In the genomic region with DNA sequence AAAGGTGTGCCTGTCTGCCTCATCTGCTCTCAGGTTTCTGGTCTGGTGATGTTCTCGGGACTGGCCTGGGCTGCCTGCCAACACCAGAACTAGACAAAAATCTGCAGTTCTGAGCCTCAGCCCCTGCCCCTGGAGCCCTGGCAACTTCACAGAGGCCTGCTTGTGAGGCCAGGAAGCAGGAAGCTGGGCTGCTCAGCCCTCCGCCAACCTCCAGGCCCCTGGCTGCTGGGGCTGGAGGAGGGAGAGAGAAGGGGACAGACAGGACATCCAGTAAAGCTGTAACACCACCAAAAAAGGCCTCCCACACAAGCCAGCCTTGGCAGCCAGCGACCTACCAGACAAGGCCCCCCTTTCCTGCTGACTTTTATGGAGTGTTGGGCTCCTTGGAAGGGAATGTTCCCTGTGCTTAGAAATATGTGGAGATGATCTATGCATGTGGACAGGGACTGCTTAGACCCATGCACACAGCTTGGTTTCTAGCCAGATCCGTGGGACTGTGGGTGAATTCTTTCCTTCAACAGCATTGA, we compare ENCODE assay signal across 10 cellular contexts.
DNase-seq lines count a peak whose midpoint lies in the region; ATAC-seq and TF ChIP-seq lines count a peak whose summit lies in the region.
"Had no signal": no experiment of that assay in that cellular context is flagged by ENCODE, and none has a peak within 500 bp of the region (broad histone marks: within the 10 kb centered on the region; RNA-seq: fewer than 3 reads in every experiment).

No MANE protein-coding gene starts in this region.

- DNase-seq in HFFc6, result peak; percentile 34
- peak; percentile 5 for DNase-seq in MCF 10A (ENCODE audit: unreplicated experiment)
- DNase-seq in osteoblast (ENCODE audit: insufficient read length, low spot score, missing footprints), result no peak
- DNase-seq in activated CD8-positive, alpha-beta memory T cell treated with anti-CD3 and anti-CD28 coated beads, Interleukin-2, amount 50 U/mL, for 4 hours, result no peak
- DNase-seq in activated CD4-positive, alpha-beta T cell treated with anti-CD3 and anti-CD28 coated beads, Interleukin-2, amount 10 ng/mL, durations not matched to agents 24 days and 14 days, result no peak
- DNase-seq: NCI-H146, T1000 had no signal

- no peaks in the 10 kb centered on the region for H3K9me3 Mint-ChIP-seq in HFFc6
- H3K9me3 Mint-ChIP-seq in MCF 10A (ENCODE audit: unreplicated experiment), result peaks cover 38% of the 10 kb centered on the region
- peaks cover 11% of the 10 kb centered on the region for H3K9me3 Mint-ChIP-seq in stimulated activated memory B cell treated with anti-CD40 and anti-IgM and Interleukin-4, amounts not matched to agents 10 μg/mL and 1 μg/mL and 100 μg/mL, for 72 hours
- no peaks in the 10 kb centered on the region for H3K9me3 Mint-ChIP-seq in activated CD4-positive, alpha-beta T cell treated with anti-CD3 and anti-CD28 coated beads, Interleukin-2, amount 10 ng/mL, durations not matched to agents 24 days and 14 days

- no peak for TF ChIP-seq CTCF in HFFc6 (IDR thresholded peaks at IDR 0.05)
- no peak for TF ChIP-seq CTCF in MCF 10A (IDR thresholded peaks at IDR 0.05; ENCODE audit: unreplicated experiment)
- TF ChIP-seq CTCF in osteoblast (IDR thresholded peaks at IDR 0.05; ENCODE audit: extremely low read depth, low read depth, low read length), result no peak

- H3K27me3 Mint-ChIP-seq in HFFc6 (ENCODE audit: insufficient read depth), result peaks cover 2% of the 10 kb centered on the region
- no peaks in the 10 kb centered on the region for H3K27me3 Mint-ChIP-seq in MCF 10A (ENCODE audit: insufficient read depth, unreplicated experiment)
- H3K27me3 Mint-ChIP-seq in stimulated activated memory B cell treated with anti-CD40 and anti-IgM and Interleukin-4, amounts not matched to agents 10 μg/mL and 1 μg/mL and 100 μg/mL, for 72 hours, result no peaks in the 10 kb centered on the region
- no peaks in the 10 kb centered on the region for H3K27me3 Mint-ChIP-seq in activated CD4-positive, alpha-beta T cell treated with anti-CD3 and anti-CD28 coated beads, Interleukin-2, amount 10 ng/mL, durations not matched to agents 24 days and 14 days

- H3K27ac Mint-ChIP-seq in HFFc6, result peak overlapping the region; percentile 32
- H3K27ac Mint-ChIP-seq in MCF 10A (ENCODE audit: low read depth, unreplicated experiment), result no peak overlapping the region
- peak overlapping the region; percentile 0 for H3K27ac Mint-ChIP-seq in stimulated activated memory B cell treated with anti-CD40 and anti-IgM and Interleukin-4, amounts not matched to agents 10 μg/mL and 1 μg/mL and 100 μg/mL, for 72 hours
- no peak overlapping the region for H3K27ac Mint-ChIP-seq in activated CD4-positive, alpha-beta T cell treated with anti-CD3 and anti-CD28 coated beads, Interleukin-2, amount 10 ng/mL, durations not matched to agents 24 days and 14 days

- H3K9me3 ChIP-seq in osteoblast (ENCODE audit: low read depth, low read length), result no peaks in the 10 kb centered on the region

- CTCF ChIA-PET in MCF 10A (lab: Yijun Ruan, JAX), result no interaction called here

- H3K27ac ChIP-seq in layer of hippocampus (ENCODE audit: low read depth, low read length) (peak overlapping the region; percentile 16), osteoblast (ENCODE audit: low read depth, low read length) (no peak overlapping the region)

- H3K36me3 Mint-ChIP-seq in HFFc6 (ENCODE audit: low read depth) (no peaks in the 10 kb centered on the region), MCF 10A (ENCODE audit: insufficient read depth, unreplicated experiment) (no peaks in the 10 kb centered on the region)
- peaks cover 42% of the 10 kb centered on the region for H3K36me3 Mint-ChIP-seq in stimulated activated memory B cell treated with anti-CD40 and anti-IgM and Interleukin-4, amounts not matched to agents 10 μg/mL and 1 μg/mL and 100 μg/mL, for 72 hours
- peaks cover 31% of the 10 kb centered on the region for H3K36me3 Mint-ChIP-seq in activated CD4-positive, alpha-beta T cell treated with anti-CD3 and anti-CD28 coated beads, Interleukin-2, amount 10 ng/mL, durations not matched to agents 24 days and 14 days (ENCODE audit: low read depth)

- H3K4me3 Mint-ChIP-seq in HFFc6, result no peak overlapping the region
- no peak overlapping the region for H3K4me3 Mint-ChIP-seq in MCF 10A (ENCODE audit: unreplicated experiment)
- no peak overlapping the region for H3K4me3 Mint-ChIP-seq in stimulated activated memory B cell treated with anti-CD40 and anti-IgM and Interleukin-4, amounts not matched to agents 10 μg/mL and 1 μg/mL and 100 μg/mL, for 72 hours
- no peak overlapping the region for H3K4me3 Mint-ChIP-seq in activated CD4-positive, alpha-beta T cell treated with anti-CD3 and anti-CD28 coated beads, Interleukin-2, amount 10 ng/mL, durations not matched to agents 24 days and 14 days

- H3K79me2 ChIP-seq in osteoblast (ENCODE audit: insufficient read depth, low read length), result peaks cover 14% of the 10 kb centered on the region

- no TSS peak for BruUV-seq in MCF 10A (replicated peaks; lab: Mats Ljungman, UMichigan)

- intact Hi-C loops in MCF 10A (cut with micrococcal nuclease), result no loop called here
- intact Hi-C loops in activated CD4-positive, alpha-beta T cell treated with anti-CD3 and anti-CD28 coated beads, Interleukin-2, amount 10 ng/mL, durations not matched to agents 24 days and 14 days (cut with micrococcal nuclease), result no loop called here

- no peak overlapping the region for H3K4me3 ChIP-seq in osteoblast (ENCODE audit: insufficient read depth, low read length)

- no peak overlapping the region for H3K4me2 ChIP-seq in osteoblast (ENCODE audit: insufficient read depth, low read length)

- peaks cover 59% of the 10 kb centered on the region for H4K20me1 ChIP-seq in osteoblast (ENCODE audit: insufficient read depth, low read length)

- no peaks in the 10 kb centered on the region for H3K36me3 ChIP-seq in osteoblast (ENCODE audit: insufficient read depth, low read length)

- no peak overlapping the region for H2AFZ ChIP-seq in osteoblast (ENCODE audit: low read length)

- ATAC-seq in stimulated activated memory B cell treated with anti-CD40 and anti-IgM and Interleukin-4, amounts not matched to agents 10 μg/mL and 1 μg/mL and 100 μg/mL, for 72 hours, result no peak
- no peak for ATAC-seq in HG02884 (IDR thresholded peaks at IDR 0.05; ENCODE audit: unreplicated experiment)

- POLR2A ChIA-PET in MCF 10A (lab: Yijun Ruan, JAX), result no interaction called here

- H3K27me3 ChIP-seq in layer of hippocampus (ENCODE audit: control insufficient read depth, insufficient read depth, low read length), result no peaks in the 10 kb centered on the region
- no peaks in the 10 kb centered on the region for H3K27me3 ChIP-seq in osteoblast (ENCODE audit: insufficient read depth, low read length)

- H3K4me1 Mint-ChIP-seq in HFFc6 (ENCODE audit: low read depth), result peaks cover 15% of the 10 kb centered on the region
- H3K4me1 Mint-ChIP-seq in MCF 10A (ENCODE audit: insufficient read depth, unreplicated experiment), result no peaks in the 10 kb centered on the region
- H3K4me1 Mint-ChIP-seq in stimulated activated memory B cell treated with anti-CD40 and anti-IgM and Interleukin-4, amounts not matched to agents 10 μg/mL and 1 μg/mL and 100 μg/mL, for 72 hours, result peaks cover 41% of the 10 kb centered on the region
- H3K4me1 Mint-ChIP-seq in activated CD4-positive, alpha-beta T cell treated with anti-CD3 and anti-CD28 coated beads, Interleukin-2, amount 10 ng/mL, durations not matched to agents 24 days and 14 days, result peaks cover 40% of the 10 kb centered on the region

- peaks cover 7% of the 10 kb centered on the region for H3K4me1 ChIP-seq in osteoblast (ENCODE audit: insufficient read depth, low read length)

Comparison
In these comparisons a context has a peak if more than half of its experiments do, and no peak if none do; other contexts are left out.
1. DNase-seq: peak in HFFc6 (single experiment) and MCF 10A (single experiment); none in osteoblast (single experiment), activated CD8-positive, alpha-beta memory T cell treated with anti-CD3 and anti-CD28 coated beads, Interleukin-2, amount 50 U/mL, for 4 hours (single experiment) and activated CD4-positive, alpha-beta T cell treated with anti-CD3 and anti-CD28 coated beads, Interleukin-2, amount 10 ng/mL, durations not matched to agents 24 days and 14 days (single experiment).
2. H3K27ac Mint-ChIP-seq: peak in HFFc6 (single experiment) and stimulated activated memory B cell treated with anti-CD40 and anti-IgM and Interleukin-4, amounts not matched to agents 10 μg/mL and 1 μg/mL and 100 μg/mL, for 72 hours (single experiment); none in MCF 10A (single experiment) and activated CD4-positive, alpha-beta T cell treated with anti-CD3 and anti-CD28 coated beads, Interleukin-2, amount 10 ng/mL, durations not matched to agents 24 days and 14 days (single experiment).